21 cellular contexts compared by ENCODE assay signal in the genomic region with DNA sequence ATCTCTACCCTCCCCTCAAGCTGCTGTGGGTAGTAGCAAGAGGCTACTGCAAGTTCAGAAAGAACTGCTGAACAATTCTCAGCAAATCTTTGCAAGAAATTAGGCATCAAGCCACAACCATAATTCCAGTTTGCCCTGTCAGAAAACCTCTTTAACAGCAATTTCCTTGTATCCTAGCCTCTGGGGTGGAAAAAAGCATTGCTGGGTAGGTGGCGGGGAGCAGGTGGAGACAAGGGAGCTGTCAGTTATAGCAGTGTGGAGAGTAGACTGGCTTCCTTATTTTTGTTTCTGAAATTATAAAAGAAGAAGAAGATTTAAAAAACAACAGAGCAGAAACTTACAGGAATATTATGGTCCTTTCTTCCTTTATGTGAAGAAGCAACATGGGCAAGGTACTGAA. TPM values are rescaled to one million over a fixed set of nuclear protein-coding genes. Genes with fewer than 3 reads are reported as not detected.
DNase-seq lines count a peak whose midpoint lies in the region; ATAC-seq, FAIRE-seq and TF ChIP-seq lines count a peak whose summit lies in the region.
"Had no signal": no experiment of that assay in that cellular context is flagged by ENCODE, and none has a peak within 500 bp of the region (broad histone marks: within the 10 kb centered on the region; RNA-seq: fewer than 3 reads in every experiment).

No MANE protein-coding gene starts in this region.

- H3K27ac Mint-ChIP-seq in stimulated activated naive B cell treated with anti-CD40 and anti-IgM and Interleukin-4, amounts not matched to agents 10 μg/mL and 1 μg/mL and 100 μg/mL, for 72 hours: no peak overlapping the region
- H3K27ac Mint-ChIP-seq: B cell; CD8-positive, alpha-beta T cell; IgD-negative memory B cell had no signal

- POLR2A ChIA-PET in A549 (lab: Yijun Ruan, JAX): no interaction called here

- no peak for TF ChIP-seq CTCF in A549 (IDR thresholded peaks at IDR 0.05)
- TF ChIP-seq CTCF in VCaP (conservative IDR thresholded peaks at IDR 0.05): no peak
- no peak for TF ChIP-seq CTCF in coronary artery (IDR thresholded peaks at IDR 0.05)

- TF ChIP-seq RAD21 in A549 (conservative IDR thresholded peaks at IDR 0.05 in 1 of 2, IDR thresholded peaks at IDR 0.05 in 1 of 2): no peak

- no peak overlapping the region for H3K27ac ChIP-seq in A549
- peak overlapping the region; percentile 5; the same call in 1 of the 2 replicates for H3K27ac ChIP-seq in VCaP
- H3K27ac ChIP-seq in coronary artery: peak overlapping the region; percentile 7 to 62
- H3K27ac ChIP-seq: BLaER1 treated with 17β-estradiol and CSF1 and Interleukin-3, amounts not matched to agents 10 nM and 100 nM had no signal

- H3K4me2 ChIP-seq in A549: no peak overlapping the region
- H3K4me2 ChIP-seq: GM23338 had no signal

- no peaks in the 10 kb centered on the region for H3K9me3 Mint-ChIP-seq in stimulated activated naive B cell treated with anti-CD40 and anti-IgM and Interleukin-4, amounts not matched to agents 10 μg/mL and 1 μg/mL and 100 μg/mL, for 72 hours
- H3K9me3 Mint-ChIP-seq: CD8-positive, alpha-beta T cell; GM23338; IgD-negative memory B cell had no signal

- H3K4me1 Mint-ChIP-seq in stimulated activated naive B cell treated with anti-CD40 and anti-IgM and Interleukin-4, amounts not matched to agents 10 μg/mL and 1 μg/mL and 100 μg/mL, for 72 hours: peaks cover 8 to 13% of the 10 kb centered on the region in 2 donors
- H3K4me1 Mint-ChIP-seq: IgD-negative memory B cell had no signal

- peak; percentile 39 for FAIRE-seq in A549 (lab: Jason Lieb, UNC)
- FAIRE-seq: GM18507, H54, HepG2 had no signal

- ATAC-seq in A549: no peak
- no peak for ATAC-seq in HG03135 (IDR thresholded peaks at IDR 0.05; ENCODE audit: unreplicated experiment)
- ATAC-seq in stimulated activated naive B cell treated with anti-CD40 and anti-IgM and Interleukin-4, amounts not matched to agents 10 μg/mL and 1 μg/mL and 100 μg/mL, for 72 hours (replicated peaks): no peak
- ATAC-seq in HG03565 (IDR thresholded peaks at IDR 0.05; ENCODE audit: unreplicated experiment): no peak
- ATAC-seq: CD8-positive, alpha-beta T cell; GM23338; HepG2 had no signal

- CTCF ChIA-PET in A549 (lab: Yijun Ruan, JAX): interaction anchor here (1.1 kb wide), 1 partner anchor 169 kb away, joined by 3 read pairs; no protein-coding TSS in a partner anchor

- no peaks in the 10 kb centered on the region for H3K4me1 ChIP-seq in A549

- no peaks in the 10 kb centered on the region for H3K9me3 ChIP-seq in A549
- H3K9me3 ChIP-seq: BLaER1 treated with 17β-estradiol and CSF1 and Interleukin-3, amounts not matched to agents 10 nM and 100 nM had no signal

- WGBS in A549 (ENCODE audit: missing lambda C conversion rate): 100% methylated on average over 1 of the region's 1 CpG

- no peak for TF ChIP-seq EP300 in A549 (IDR thresholded peaks at IDR 0.05)

- no peaks in the 10 kb centered on the region for H3K27me3 Mint-ChIP-seq in stimulated activated naive B cell treated with anti-CD40 and anti-IgM and Interleukin-4, amounts not matched to agents 10 μg/mL and 1 μg/mL and 100 μg/mL, for 72 hours
- H3K27me3 Mint-ChIP-seq: B cell, IgD-negative memory B cell had no signal

- no peak overlapping the region for H3K4me3 Mint-ChIP-seq in stimulated activated naive B cell treated with anti-CD40 and anti-IgM and Interleukin-4, amounts not matched to agents 10 μg/mL and 1 μg/mL and 100 μg/mL, for 72 hours
- H3K4me3 Mint-ChIP-seq: B cell; CD8-positive, alpha-beta T cell; GM23338; IgD-negative memory B cell had no signal

- no peaks in the 10 kb centered on the region for H3K36me3 Mint-ChIP-seq in stimulated activated naive B cell treated with anti-CD40 and anti-IgM and Interleukin-4, amounts not matched to agents 10 μg/mL and 1 μg/mL and 100 μg/mL, for 72 hours
- H3K36me3 Mint-ChIP-seq: CD8-positive, alpha-beta T cell; IgD-negative memory B cell had no signal

- no peak for TF ChIP-seq POLR2A in A549 (IDR thresholded peaks at IDR 0.05; ENCODE audit: low read length)

- no peak overlapping the region for H3K4me3 ChIP-seq in A549
- no peak overlapping the region for H3K4me3 ChIP-seq in coronary artery
- H3K4me3 ChIP-seq: BLaER1 treated with 17β-estradiol and CSF1 and Interleukin-3, amounts not matched to agents 10 nM and 100 nM; GM23338 had no signal

- DNase-seq in A549 (ENCODE audit: low read depth in 1 of 2, low spot score in 1 of 2) (no peak), coronary artery (ENCODE audit: low spot score) (no peak), putamen (ENCODE audit: low spot score) (peak; percentile 39), NCI-H345 (lab: John Stamatoyannopoulos, UW) (no peak)
- no peak for DNase-seq in stimulated activated naive B cell treated with anti-CD40 and anti-IgM and Interleukin-4, amounts not matched to agents 10 μg/mL and 1 μg/mL and 100 μg/mL, for 72 hours
- DNase-seq: 8988T; Calu3; CD8-positive, alpha-beta T cell; DND-41; EL; HCEC 1CT had no signal

TF ChIP-seq in A549, 52 proteins besides CTCF, POLR2A, EP300 and RAD21:
- no peak for TF ChIP-seq HOXB5 (CRISPR knock-in tag; IDR thresholded peaks at IDR 0.05)
- no peak for TF ChIP-seq GATA3 (IDR thresholded peaks at IDR 0.05; ENCODE audit: borderline replicate concordance)
- TF ChIP-seq, protein P1, sequence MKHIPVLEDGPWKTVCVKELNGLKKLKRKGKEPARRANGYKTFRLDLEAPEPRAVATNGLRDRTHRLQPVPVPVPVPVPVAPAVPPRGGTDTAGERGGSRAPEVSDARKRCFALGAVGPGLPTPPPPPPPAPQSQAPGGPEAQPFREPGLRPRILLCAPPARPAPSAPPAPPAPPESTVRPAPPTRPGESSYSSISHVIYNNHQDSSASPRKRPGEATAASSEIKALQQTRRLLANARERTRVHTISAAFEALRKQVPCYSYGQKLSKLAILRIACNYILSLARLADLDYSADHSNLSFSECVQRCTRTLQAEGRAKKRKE (CRISPR knock-in tag; IDR thresholded peaks at IDR 0.05; ENCODE audit: low read depth): no peak
- no peak for TF ChIP-seq HOXA7 (CRISPR knock-in tag; IDR thresholded peaks at IDR 0.05)
- no peak for TF ChIP-seq MAFK (IDR thresholded peaks at IDR 0.05; ENCODE audit: partially characterized antibody)
- TF ChIP-seq, protein P2, sequence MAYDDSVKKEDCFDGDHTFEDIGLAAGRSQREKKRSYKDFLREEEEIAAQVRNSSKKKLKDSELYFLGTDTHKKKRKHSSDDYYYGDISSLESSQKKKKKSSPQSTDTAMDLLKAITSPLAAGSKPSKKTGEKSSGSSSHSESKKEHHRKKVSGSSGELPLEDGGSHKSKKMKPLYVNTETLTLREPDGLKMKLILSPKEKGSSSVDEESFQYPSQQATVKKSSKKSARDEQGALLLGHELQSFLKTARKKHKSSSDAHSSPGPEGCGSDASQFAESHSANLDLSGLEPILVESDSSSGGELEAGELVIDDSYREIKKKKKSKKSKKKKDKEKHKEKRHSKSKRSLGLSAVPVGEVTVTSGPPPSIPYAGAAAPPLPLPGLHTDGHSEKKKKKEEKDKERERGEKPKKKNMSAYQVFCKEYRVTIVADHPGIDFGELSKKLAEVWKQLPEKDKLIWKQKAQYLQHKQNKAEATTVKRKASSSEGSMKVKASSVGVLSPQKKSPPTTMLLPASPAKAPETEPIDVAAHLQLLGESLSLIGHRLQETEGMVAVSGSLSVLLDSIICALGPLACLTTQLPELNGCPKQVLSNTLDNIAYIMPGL (CRISPR knock-in tag; IDR thresholded peaks at IDR 0.05; ENCODE audit: borderline replicate concordance): no peak
- no peak for TF ChIP-seq EHMT2 (IDR thresholded peaks at IDR 0.05; ENCODE audit: low read depth)
- TF ChIP-seq ZC3H11A (IDR thresholded peaks at IDR 0.05): no peak
- TF ChIP-seq MAZ (IDR thresholded peaks at IDR 0.05; ENCODE audit: borderline replicate concordance, low read depth, low read length): no peak
- no peak for TF ChIP-seq NR3C1 (IDR thresholded peaks at IDR 0.05)
- no peak for TF ChIP-seq FOSL2 (IDR thresholded peaks at IDR 0.05)
- no peak for TF ChIP-seq FOSL2 (CRISPR knock-in tag; IDR thresholded peaks at IDR 0.05)
- no peak for TF ChIP-seq CHD2 (IDR thresholded peaks at IDR 0.05; ENCODE audit: low read length, partially characterized antibody)
- TF ChIP-seq, protein P3, sequence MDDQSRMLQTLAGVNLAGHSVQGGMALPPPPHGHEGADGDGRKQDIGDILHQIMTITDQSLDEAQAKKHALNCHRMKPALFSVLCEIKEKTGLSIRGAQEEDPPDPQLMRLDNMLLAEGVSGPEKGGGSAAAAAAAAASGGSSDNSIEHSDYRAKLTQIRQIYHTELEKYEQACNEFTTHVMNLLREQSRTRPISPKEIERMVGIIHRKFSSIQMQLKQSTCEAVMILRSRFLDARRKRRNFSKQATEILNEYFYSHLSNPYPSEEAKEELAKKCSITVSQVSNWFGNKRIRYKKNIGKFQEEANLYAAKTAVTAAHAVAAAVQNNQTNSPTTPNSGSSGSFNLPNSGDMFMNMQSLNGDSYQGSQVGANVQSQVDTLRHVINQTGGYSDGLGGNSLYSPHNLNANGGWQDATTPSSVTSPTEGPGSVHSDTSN (IDR thresholded peaks at IDR 0.05): no peak
- no peak for TF ChIP-seq CBX8 (IDR thresholded peaks at IDR 0.05)
- TF ChIP-seq ESRRA (IDR thresholded peaks at IDR 0.05; ENCODE audit: borderline replicate concordance, low read length): no peak
- no peak for TF ChIP-seq NFE2L2 (conservative IDR thresholded peaks at IDR 0.05; ENCODE audit: low read length)
- TF ChIP-seq JUN (IDR thresholded peaks at IDR 0.05): no peak
- no peak for TF ChIP-seq RCOR1 (IDR thresholded peaks at IDR 0.05; ENCODE audit: low read depth, low read length)

RNA-seq across cellular contexts. Expression of a gene that starts 53.6 kb away (rescaled TPM):
- polyA plus RNA-seq in A549 (2011; rRNA removed) (28.3 TPM in 2 replicates), A549 (2017; fragmentation: RNase III; extraction: RNeasy Plus Mini Kit Qiagen cat#74134 plus additional on column Dnase treatment) (26.4 to 26.7 TPM (median 26.5 TPM) in 3 replicates)
- polyA plus RNA-seq in A549 (2012; cell fraction: cytosol; rRNA removed): 25.3 and 27.1 TPM in 2 replicates
- polyA plus RNA-seq in A549 (2012; cell fraction: nucleus; rRNA removed): 67.6 and 76.0 TPM in 2 replicates
- 30.3 and 55.2 TPM in 2 replicates for polyA minus RNA-seq in A549 (2011; rRNA and poly(A)+ RNA removed)

Comparison
In these comparisons a context has a peak if more than half of its experiments do, and no peak if none do; other contexts are left out.
1. H3K27ac ChIP-seq: peak in VCaP (single experiment) and coronary artery (2 of 2); none in A549 (0 of 2).